In genomic region chr2:48397846-48398245, GRCh38 we compare ENCODE assay signal across 17 cellular contexts. TPM values are rescaled to one million over a fixed set of nuclear protein-coding genes. Genes with fewer than 3 reads are reported as not detected.
DNase-seq lines count a peak whose midpoint lies in the region; ATAC-seq lines count a peak whose summit lies in the region.
"Had no signal": no experiment of that assay in that cellular context is flagged by ENCODE, and none has a peak within 500 bp of the region (broad histone marks: within the 10 kb centered on the region; RNA-seq: fewer than 3 reads in every experiment).

No MANE protein-coding gene starts in this region.

- intact Hi-C loops in left ventricle myocardium superior (cut with micrococcal nuclease) (no loop called here), cardiac septum (cut with DNase I) (no loop called here)

- DNase-seq in left ventricle myocardium superior (no peak), cardiac septum (ENCODE audit: low spot score) (no peak), NCI-H748 (lab: John Stamatoyannopoulos, UW; ENCODE audit: unreplicated experiment) (peak; percentile 82), globus pallidus (ENCODE audit: low spot score) (peak; percentile 72), superior temporal gyrus (ENCODE audit: extremely low spot score) (peak; percentile 77)
- DNase-seq in stimulated activated CD4-positive, alpha-beta T cell treated with anti-CD3 and anti-CD28 coated beads, Interleukin-1b, Interleukin-23, amount 100 ng/mL, for 48 hours: no peak
- DNase-seq: ACHN; activated T-cell treated with anti-CD3 and anti-CD28 coated beads, Interleukin-2, amount 50 U/mL, for 4 hours; CD4-positive, alpha-beta memory T cell; H9; mucosa of descending colon; OCI-M1; stimulated activated naive CD4-positive, alpha-beta T cell; uterus had no signal

- ATAC-seq in left ventricle myocardium superior: peak; percentile 33
- no peak for ATAC-seq in HG02973 (IDR thresholded peaks at IDR 0.05; ENCODE audit: unreplicated experiment)
- no peak for ATAC-seq in HG03439 (IDR thresholded peaks at IDR 0.05; ENCODE audit: unreplicated experiment)
- ATAC-seq: activated T-cell treated with anti-CD3 and anti-CD28 coated beads, Interleukin-2, amount 50 U/mL, for 4 hours; GM12878; mucosa of descending colon had no signal

RNA-seq across cellular contexts. Expression of gene PPP1R21, which starts 42.7 kb away (rescaled TPM):
- 9.9 TPM for total RNA-seq in left ventricle myocardium superior
- total RNA-seq in cardiac septum: 13.0 TPM

Comparison
In these comparisons a context has a peak if more than half of its experiments do, and no peak if none do; other contexts are left out.
1. DNase-seq: peak in NCI-H748 (single experiment), globus pallidus (single experiment) and superior temporal gyrus (single experiment); none in left ventricle myocardium superior (single experiment), cardiac septum (single experiment) and stimulated activated CD4-positive, alpha-beta T cell treated with anti-CD3 and anti-CD28 coated beads, Interleukin-1b, Interleukin-23, amount 100 ng/mL, for 48 hours (single experiment).